Comparison of ENCODE assay signal across 16 cellular contexts in genomic region chr7:6619961-6620360, GRCh38. TPM values are rescaled to one million over a fixed set of nuclear protein-coding genes. Genes with fewer than 3 reads are reported as not detected.
DNase-seq lines count a peak whose midpoint lies in the region; ATAC-seq lines count a peak whose summit lies in the region.
"Had no signal": no experiment of that assay in that cellular context is flagged by ENCODE, and none has a peak within 500 bp of the region (broad histone marks: within the 10 kb centered on the region; RNA-seq: fewer than 3 reads in every experiment).

No MANE protein-coding gene starts in this region.

- POLR2A ChIA-PET in T-cell (lab: Charles Lee), result interaction anchor here in 1 of 2 donors (0.6 kb wide), 1 partner anchor 48 kb away, joined by 5 read pairs; no protein-coding TSS in a partner anchor

- CTCF ChIA-PET in T-cell (lab: Charles Lee), result interaction anchor here in 1 of 2 donors (0.5 kb wide), 1 partner anchor 18 kb away, joined by 3 read pairs; no protein-coding TSS in a partner anchor

- H3K27ac Mint-ChIP-seq in activated naive CD8-positive, alpha-beta T cell, result peak overlapping the region; percentile 28
- H3K27ac Mint-ChIP-seq in activated naive CD8-positive, alpha-beta T cell treated with anti-CD3 and anti-CD28 coated beads for 36 hours, result no peak overlapping the region
- H3K27ac Mint-ChIP-seq in T-cell, result peak overlapping the region; percentile 1 to 89
- H3K27ac Mint-ChIP-seq in immature natural killer cell, result peak overlapping the region in 5 of 6 donors; percentile 34 to 86 (median 69)
- H3K27ac Mint-ChIP-seq: GM23338 had no signal

- peaks cover 3% of the 10 kb centered on the region for H3K36me3 Mint-ChIP-seq in activated naive CD8-positive, alpha-beta T cell
- H3K36me3 Mint-ChIP-seq in activated naive CD8-positive, alpha-beta T cell treated with anti-CD3 and anti-CD28 coated beads for 36 hours, result peaks cover 13% of the 10 kb centered on the region
- H3K36me3 Mint-ChIP-seq in T-cell (peaks cover 8% of the 10 kb centered on the region), immature natural killer cell (peaks cover 6 to 17% (median 16%) of the 10 kb centered on the region in 3 donors)

- H3K4me1 Mint-ChIP-seq in activated naive CD8-positive, alpha-beta T cell (ENCODE audit: low read depth), result peaks cover 51% of the 10 kb centered on the region
- peaks cover 31% of the 10 kb centered on the region for H3K4me1 Mint-ChIP-seq in activated naive CD8-positive, alpha-beta T cell treated with anti-CD3 and anti-CD28 coated beads for 36 hours
- H3K4me1 Mint-ChIP-seq in T-cell (peaks cover 48 to 56% (median 56%) of the 10 kb centered on the region in 3 donors), immature natural killer cell (peaks cover 42 to 44% of the 10 kb centered on the region in 2 donors)

- no peak for DNase-seq in activated naive CD8-positive, alpha-beta T cell treated with anti-CD3 and anti-CD28 coated beads for 36 hours
- no peak for DNase-seq in T-cell
- DNase-seq in immature natural killer cell, result no peak
- DNase-seq in occipital lobe (lab: John Stamatoyannopoulos, UW), result no peak
- DNase-seq: DMS53, KG1, NCI-H1930, NCI-H510A, NCI-H82, SIG-M5 had no signal

- H3K27me3 Mint-ChIP-seq in activated naive CD8-positive, alpha-beta T cell, result no peaks in the 10 kb centered on the region
- no peaks in the 10 kb centered on the region for H3K27me3 Mint-ChIP-seq in activated naive CD8-positive, alpha-beta T cell treated with anti-CD3 and anti-CD28 coated beads for 36 hours
- H3K27me3 Mint-ChIP-seq in T-cell (peaks cover 0 to 2% of the 10 kb centered on the region in 2 donors), immature natural killer cell (ENCODE audit: low read depth in 3 of 3) (peaks cover 0 to 3% (median 2%) of the 10 kb centered on the region in 3 donors)

- H3K9me3 Mint-ChIP-seq in activated naive CD8-positive, alpha-beta T cell (ENCODE audit: low read depth), result no peaks in the 10 kb centered on the region
- H3K9me3 Mint-ChIP-seq in activated naive CD8-positive, alpha-beta T cell treated with anti-CD3 and anti-CD28 coated beads for 36 hours, result no peaks in the 10 kb centered on the region
- H3K9me3 Mint-ChIP-seq in T-cell (no peaks in the 10 kb centered on the region), immature natural killer cell (no peaks in the 10 kb centered on the region)

- peak overlapping the region; percentile 9 for H3K4me3 Mint-ChIP-seq in activated naive CD8-positive, alpha-beta T cell
- no peak overlapping the region for H3K4me3 Mint-ChIP-seq in activated naive CD8-positive, alpha-beta T cell treated with anti-CD3 and anti-CD28 coated beads for 36 hours
- H3K4me3 Mint-ChIP-seq in T-cell, result peak overlapping the region in 1 of 3 donors; percentile 59
- peak overlapping the region in 3 of 5 donors; percentile 27 to 81 (median 39) for H3K4me3 Mint-ChIP-seq in immature natural killer cell
- H3K4me3 Mint-ChIP-seq: GM23338 had no signal

- ATAC-seq in T-cell (replicated peaks in 1 of 4), result peak in 3 of 4 experiments; percentile 23 to 38 (median 34)
- no peak for ATAC-seq in GM18861 (IDR thresholded peaks at IDR 0.05; ENCODE audit: unreplicated experiment)
- ATAC-seq in HG02642 (IDR thresholded peaks at IDR 0.05; ENCODE audit: poor library complexity, unreplicated experiment), result no peak
- no peak for ATAC-seq in GM21367 (IDR thresholded peaks at IDR 0.05; ENCODE audit: unreplicated experiment)
- ATAC-seq: GM23338 had no signal

RNA-seq across cellular contexts. Expression of gene ZNF853, which starts 4.6 kb away (rescaled TPM):
- total RNA-seq in activated naive CD8-positive, alpha-beta T cell treated with anti-CD3 and anti-CD28 coated beads for 36 hours, result 1 to 10 TPM; 2.2 TPM
- total RNA-seq in T-cell (1 to 10 TPM; 3.6 to 7.6 (median 5.6) TPM), occipital lobe (23.6 TPM)
- polyA plus RNA-seq in immature natural killer cell, result 1 to 10 TPM in 2 of 3 donors, under 1 TPM in 1; 0.83 to 5.5 (median 3.4) TPM
- total RNA-seq: MCF 10A had no signal

RNA-seq across cellular contexts. Expression of gene ZNF316, which starts 17.2 kb away (rescaled TPM):
- 10 to 100 TPM; 17.2 to 19.0 TPM for total RNA-seq in activated naive CD8-positive, alpha-beta T cell treated with anti-CD3 and anti-CD28 coated beads for 36 hours
- 10 to 100 TPM; 51.4 to 69.9 (median 63.4) TPM for total RNA-seq in T-cell
- 1 to 10 TPM in 2 of 3 donors, under 1 TPM in 1; 0.97 to 3.5 (median 1.7) TPM for polyA plus RNA-seq in immature natural killer cell
- total RNA-seq in occipital lobe, result 18.2 TPM

RNA-seq across cellular contexts. Expression of gene INTS15, which starts 30.1 kb away (rescaled TPM):
- total RNA-seq in activated naive CD8-positive, alpha-beta T cell treated with anti-CD3 and anti-CD28 coated beads for 36 hours, result 10 to 100 TPM; 31.9 to 35.0 TPM
- total RNA-seq in T-cell (10 to 100 TPM; 48.3 to 65.9 (median 64.1) TPM), occipital lobe (18.2 TPM)
- polyA plus RNA-seq in immature natural killer cell, result 10 to 100 TPM; 20.9 to 47.1 (median 30.8) TPM

RNA-seq across cellular contexts. Expression of gene ZDHHC4, which starts 42.7 kb away (rescaled TPM):
- total RNA-seq in activated naive CD8-positive, alpha-beta T cell treated with anti-CD3 and anti-CD28 coated beads for 36 hours, result 10 to 100 TPM; 31.4 to 40.2 TPM
- total RNA-seq in T-cell (10 to 100 TPM; 27.7 to 35.5 (median 30.3) TPM), occipital lobe (54.4 TPM)
- polyA plus RNA-seq in immature natural killer cell, result 100 to 1,000 TPM in 1 of 3 donors, 10 to 100 TPM in 2; 60.5 to 135 (median 69.4) TPM

Comparison
In these comparisons a context has a peak if more than half of its experiments do, and no peak if none do; other contexts are left out.
1. ATAC-seq: peak in T-cell (3 of 4); none in GM18861 (single experiment), HG02642 (single experiment) and GM21367 (single experiment).